ENCODE assay signal across 8 cellular contexts in genomic region chr1:21659099-21659923, GRCh38. TPM values are rescaled to one million over a fixed set of nuclear protein-coding genes. Genes with fewer than 3 reads are reported as not detected.
DNase-seq lines count a peak whose midpoint lies in the region; ATAC-seq and TF ChIP-seq lines count a peak whose summit lies in the region.

No MANE protein-coding gene starts in this region.

- no peak overlapping the region for H3K27ac ChIP-seq in GM23338 (ENCODE audit: low read depth)

- no peaks in the 10 kb centered on the region for H3K36me3 Mint-ChIP-seq in GM23338 (ENCODE audit: low read depth)

- H3K4me1 Mint-ChIP-seq in GM23338 = peaks cover 10% of the 10 kb centered on the region; the same call in 2 of the 3 replicates

- peaks cover 15% of the 10 kb centered on the region for H3K27me3 ChIP-seq in GM23338 (ENCODE audit: insufficient read depth)

- peak overlapping the region; percentile 96 for H2AFZ ChIP-seq in GM23338

- peak overlapping the region; percentile 76 for H3K4me3 Mint-ChIP-seq in GM23338

- DNase-seq in AG08396 (ENCODE audit: low spot score) = peak; percentile 96
- DNase-seq in GM23338 (ENCODE audit: low spot score) = peak; percentile 85
- peak; percentile 78 for DNase-seq in NCI-H2227 treated with DMSO at 0.1 percent for 48 hours (lab: John Stamatoyannopoulos, UW)
- DNase-seq in activated CD4-positive, alpha-beta T cell treated with anti-CD3 and anti-CD28 coated beads for 24 hours (ENCODE audit: low read depth in 2 of 2) = peak; percentile 62 to 63
- DNase-seq in cerebellar cortex (ENCODE audit: low spot score) = peak; percentile 61
- peak; percentile 71 for DNase-seq in kidney tubule cell (ENCODE audit: low spot score)
- DNase-seq in stimulated activated CD4-positive, alpha-beta T cell treated with anti-CD3 and anti-CD28 coated beads, Interleukin-2, amount 100 ng/mL, for 48 hours = peak; percentile 70 to 82

- ATAC-seq in GM23338 = peak; percentile 85
- ATAC-seq in HG02973 (IDR thresholded peaks at IDR 0.05; ENCODE audit: unreplicated experiment) = no peak

- no peaks in the 10 kb centered on the region for H3K9me3 Mint-ChIP-seq in GM23338

- TF ChIP-seq CTCF in GM23338 (conservative IDR thresholded peaks at IDR 0.05; ENCODE audit: low read depth in 2 of 2) = peak; percentile 77 to 88

- H3K9me2 ChIP-seq in GM23338 (ENCODE audit: insufficient read depth) = no peaks in the 10 kb centered on the region

- no peaks in the 10 kb centered on the region for H3K79me2 ChIP-seq in GM23338 (replicated peaks; ENCODE audit: insufficient read depth)

- peaks cover 25% of the 10 kb centered on the region for H3K27me3 Mint-ChIP-seq in GM23338 (ENCODE audit: insufficient read depth, low read depth, poor library complexity)

- no peaks in the 10 kb centered on the region; the same call in 1 of the 2 replicates for H3K4me1 ChIP-seq in GM23338 (ENCODE audit: insufficient read depth)

- peak overlapping the region; percentile 80 for H3K4me3 ChIP-seq in GM23338

- peak overlapping the region; percentile 96 for H3K4me2 ChIP-seq in GM23338

- no peak overlapping the region for H3K27ac Mint-ChIP-seq in GM23338

- 0 out of 2 replicates have a peak, but pooled peaks cover 4% of the 10 kb centered on the region for H3F3A ChIP-seq in GM23338 (replicated peaks; ENCODE audit: low read depth)

- no peaks in the 10 kb centered on the region for H3K36me3 ChIP-seq in GM23338 (ENCODE audit: insufficient read depth)

- H4K20me1 ChIP-seq in GM23338 (replicated peaks; ENCODE audit: insufficient read depth) = no peaks in the 10 kb centered on the region

TF ChIP-seq in GM23338, 12 proteins besides CTCF, POLR2A, EP300 and RAD21:
- peak; percentile 74 for TF ChIP-seq CREB1 (CRISPR knock-in tag; IDR thresholded peaks at IDR 0.05; ENCODE audit: low read depth)
- TF ChIP-seq ZNF114 (CRISPR knock-in tag; IDR thresholded peaks at IDR 0.05) = no peak
- no peak for TF ChIP-seq POLR2AphosphoS5 (IDR thresholded peaks at IDR 0.05; ENCODE audit: low read depth)
- no peak for TF ChIP-seq ETS1 (IDR thresholded peaks at IDR 0.05)
- TF ChIP-seq ZNF331 (CRISPR knock-in tag; IDR thresholded peaks at IDR 0.05; ENCODE audit: low read depth) = 0 out of 2 replicates have a peak, but pooled peaks have one; percentile 35
- TF ChIP-seq STAT1 (IDR thresholded peaks at IDR 0.05; ENCODE audit: unreplicated experiment) = no peak
- TF ChIP-seq EZH2 (IDR thresholded peaks at IDR 0.05; ENCODE audit: low read depth, unreplicated experiment) = no peak
- peak; percentile 99 for TF ChIP-seq REST (IDR thresholded peaks at IDR 0.05; ENCODE audit: unreplicated experiment)
- no peak for TF ChIP-seq JUNB (IDR thresholded peaks at IDR 0.05; ENCODE audit: unreplicated experiment)

RNA-seq across cellular contexts. Expression of gene RAP1GAP, which starts 9.8 kb away (rescaled TPM):
- total RNA-seq in GM23338 (2014; rRNA removed; shearing (Covaris generic)) = 5.9 and 6.6 TPM in 2 replicates
- 4.3 and 5.0 TPM in 2 replicates for polyA plus RNA-seq in GM23338 (2016; fragmentation: Nextera tagmentation; extraction: Ambion mirVana)
